In genomic region chr1:114564141-114564540, GRCh38 we compare ENCODE assay signal across 25 cellular contexts.
"Had no signal": no experiment of that assay in that cellular context is flagged by ENCODE, and none has a peak within 500 bp of the region (broad histone marks: within the 10 kb centered on the region; RNA-seq: fewer than 3 reads in every experiment).

No MANE protein-coding gene starts in this region.

- DNase-seq: activated CD4-positive, alpha-beta T cell treated with anti-CD3 and anti-CD28 coated beads, Interleukin-2, amount 10 ng/mL, durations not matched to agents 24 days and 14 days; activated CD4-positive, alpha-beta T cell treated with anti-CD3 and anti-CD28 coated beads, Interleukin-2, amount 50 U/mL, for 4 hours; activated CD8-positive, alpha-beta T cell treated with anti-CD3 and anti-CD28 coated beads for 36 hours; activated effector memory CD4-positive, alpha-beta T cell treated with anti-CD3 and anti-CD28 coated beads, Interleukin-2, amount 50 U/mL, for 16 hours; activated naive CD4-positive, alpha-beta T cell; activated naive CD4-positive, alpha-beta T cell treated with anti-CD3 and anti-CD28 coated beads, Interleukin-2, amount 50 U/mL, for 16 hours; activated naive CD8-positive, alpha-beta T cell treated with anti-CD3 and anti-CD28 coated beads for 36 hours; activated T-cell treated with anti-CD3 and anti-CD28 coated beads, Interleukin-2, amount 50 U/mL, for 1 hour; activated T-cell treated with anti-CD3 and anti-CD28 coated beads, Interleukin-2, amount 50 U/mL, for 72 hours; amniotic stem cell; NCI-H1092 treated with DMSO at 0.1 percent for 48 hours; NCI-H1417; NCI-H146; NCI-H187; NCI-H2029 treated with DMSO at 0.1 percent for 48 hours; NCI-H2107; NCI-H2171; NCI-H446; NCI-H510A treated with DMSO at 0.1 percent for 48 hours; NCI-H526 treated with DMSO at 0.1 percent for 48 hours; SHP77; SJCRH30 had no signal

- H3K27ac ChIP-seq: ascending aorta, KMS-11, SK-N-MC had no signal
